In the genomic region with DNA sequence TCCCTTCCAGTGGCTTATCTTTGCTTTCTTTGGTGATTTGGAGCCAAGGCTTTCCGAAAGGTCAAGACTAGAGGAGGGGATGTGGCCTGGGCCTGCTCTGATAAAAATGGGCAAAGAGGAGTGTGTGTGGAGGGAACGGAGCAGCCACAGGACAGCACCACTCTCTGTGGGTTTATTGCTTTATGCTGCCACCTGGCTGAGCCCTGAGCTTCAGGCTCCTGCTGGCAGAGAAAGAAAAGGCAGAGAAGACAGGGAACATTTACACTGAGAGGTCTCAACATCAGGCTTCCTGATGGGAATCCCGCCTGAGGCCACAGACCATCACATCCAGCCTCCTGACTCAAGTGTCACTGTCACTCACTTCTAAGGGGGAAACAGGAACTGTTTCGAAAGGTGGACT, we compare ENCODE assay signal across 11 cellular contexts. TPM values are rescaled to one million over a fixed set of nuclear protein-coding genes. Genes with fewer than 3 reads are reported as not detected.
A peak's percentile ranks its signal among the peaks of the same experiment; 100 is the strongest.
DNase-seq lines count a peak whose midpoint lies in the region; ATAC-seq and TF ChIP-seq lines count a peak whose summit lies in the region.
"Had no signal": no experiment of that assay in that cellular context is flagged by ENCODE, and none has a peak within 500 bp of the region (broad histone marks: within the 10 kb centered on the region; RNA-seq: fewer than 3 reads in every experiment).

No MANE protein-coding gene starts in this region.

- no peaks in the 10 kb centered on the region for H3K4me1 Mint-ChIP-seq in brain
- H3K4me1 Mint-ChIP-seq in activated naive CD8-positive, alpha-beta T cell treated with anti-CD3 and anti-CD28 coated beads, Interleukin-2, amount 50 U/mL, for 24 hours: no peaks in the 10 kb centered on the region

- DNase-seq in BJ (ENCODE audit: low read depth) (no peak), left kidney (ENCODE audit: low read depth, low spot score) (peak; percentile 57), GOT3 (lab: John Stamatoyannopoulos, UW) (no peak), upper lobe of left lung (no peak)
- no peak for DNase-seq in activated naive CD8-positive, alpha-beta T cell treated with anti-CD3 and anti-CD28 coated beads, Interleukin-2, amount 50 U/mL, for 24 hours

- POLR2A ChIA-PET in BJ (lab: Charles Lee): no interaction called here

- no peak for ATAC-seq in upper lobe of left lung (ENCODE audit: low FRiP score in 2 of 2)
- no peak for ATAC-seq in GM18868 (IDR thresholded peaks at IDR 0.05; ENCODE audit: unreplicated experiment)
- ATAC-seq in activated naive CD8-positive, alpha-beta T cell treated with anti-CD3 and anti-CD28 coated beads, Interleukin-2, amount 50 U/mL, for 24 hours: no peak

- peaks cover 6% of the 10 kb centered on the region for H3K27me3 ChIP-seq in BJ (ENCODE audit: control insufficient read depth, insufficient read depth, low read length)
- no peaks in the 10 kb centered on the region for H3K27me3 ChIP-seq in upper lobe of left lung

- H3K36me3 Mint-ChIP-seq in brain: no peaks in the 10 kb centered on the region
- H3K36me3 Mint-ChIP-seq in activated naive CD8-positive, alpha-beta T cell treated with anti-CD3 and anti-CD28 coated beads, Interleukin-2, amount 50 U/mL, for 24 hours (ENCODE audit: low read depth): no peaks in the 10 kb centered on the region
- H3K36me3 Mint-ChIP-seq: natural killer cell treated with Interleukin-12 subunit alpha and Interleukin-12 subunit beta and Interleukin-15 and Interleukin-18, amount 100 ng/mL, for 72 hours had no signal

- no peak overlapping the region for H3K4me3 Mint-ChIP-seq in brain
- H3K4me3 Mint-ChIP-seq in activated naive CD8-positive, alpha-beta T cell treated with anti-CD3 and anti-CD28 coated beads, Interleukin-2, amount 50 U/mL, for 24 hours: no peak overlapping the region
- H3K4me3 Mint-ChIP-seq: natural killer cell treated with Interleukin-12 subunit alpha and Interleukin-12 subunit beta and Interleukin-15 and Interleukin-18, amount 100 ng/mL, for 72 hours had no signal

- no peak overlapping the region for H3K27ac ChIP-seq in upper lobe of left lung
- H3K27ac ChIP-seq: epithelial cell of prostate had no signal

- H3K4me1 ChIP-seq in upper lobe of left lung: no peaks in the 10 kb centered on the region

- TF ChIP-seq POLR2A in upper lobe of left lung (IDR thresholded peaks at IDR 0.05): no peak

- WGBS in upper lobe of left lung, 2 donors: 26 to 48% methylated on average over 4 of the region's 4 CpGs

- peaks cover 75% of the 10 kb centered on the region for H3K27me3 Mint-ChIP-seq in brain
- peaks cover 37% of the 10 kb centered on the region for H3K27me3 Mint-ChIP-seq in activated naive CD8-positive, alpha-beta T cell treated with anti-CD3 and anti-CD28 coated beads, Interleukin-2, amount 50 U/mL, for 24 hours

- no peak for TF ChIP-seq EP300 in upper lobe of left lung (IDR thresholded peaks at IDR 0.05)

- peak; percentile 32 for TF ChIP-seq CTCF in BJ (IDR thresholded peaks at IDR 0.05; ENCODE audit: insufficient read depth, low read depth, low read length)
- peak; percentile 43 for TF ChIP-seq CTCF in LNCAP (IDR thresholded peaks at IDR 0.05)
- peak; percentile 59 to 69 for TF ChIP-seq CTCF in brain (conservative IDR thresholded peaks at IDR 0.05)
- TF ChIP-seq CTCF in upper lobe of left lung (IDR thresholded peaks at IDR 0.05): peak in 3 of 6 experiments; percentile 7 to 31 (median 12)

- H3K4me3 ChIP-seq in BJ (ENCODE audit: low read depth, low read length) (no peak overlapping the region), upper lobe of left lung (no peak overlapping the region)

- CTCF ChIA-PET in BJ (lab: Yijun Ruan, JAX): interaction anchor here (1.3 to 2.3 kb wide), 5 partner anchors 13 to 250 kb away, joined by 3 to 9 read pairs (median 5); no protein-coding TSS in a partner anchor

- peaks cover 0 to 13% (median 0%) of the 10 kb centered on the region in 5 experiments for H3K9me3 Mint-ChIP-seq in brain
- no peaks in the 10 kb centered on the region for H3K9me3 Mint-ChIP-seq in activated naive CD8-positive, alpha-beta T cell treated with anti-CD3 and anti-CD28 coated beads, Interleukin-2, amount 50 U/mL, for 24 hours
- H3K9me3 Mint-ChIP-seq: natural killer cell treated with Interleukin-12 subunit alpha and Interleukin-12 subunit beta and Interleukin-15 and Interleukin-18, amount 100 ng/mL, for 72 hours had no signal

- no peaks in the 10 kb centered on the region for H3K9me3 ChIP-seq in upper lobe of left lung

- H3K27ac Mint-ChIP-seq in brain: no peak overlapping the region
- H3K27ac Mint-ChIP-seq in activated naive CD8-positive, alpha-beta T cell treated with anti-CD3 and anti-CD28 coated beads, Interleukin-2, amount 50 U/mL, for 24 hours: no peak overlapping the region
- H3K27ac Mint-ChIP-seq: natural killer cell treated with Interleukin-12 subunit alpha and Interleukin-12 subunit beta and Interleukin-15 and Interleukin-18, amount 100 ng/mL, for 72 hours had no signal

- H3K36me3 ChIP-seq in BJ (ENCODE audit: control insufficient read depth, insufficient read depth, low read length) (no peaks in the 10 kb centered on the region), upper lobe of left lung (no peaks in the 10 kb centered on the region)

RNA-seq across cellular contexts. Expression of a gene that starts 9.2 kb away (rescaled TPM):
- polyA plus RNA-seq in BJ (2011; rRNA removed) (not detected in 2 replicates), brain (ENCODE audit: insufficient read depth, low read depth, low replicate concordance) (0.19 TPM)
- not detected in 2 replicates for polyA minus RNA-seq in BJ (2011; rRNA and poly(A)+ RNA removed)
- total RNA-seq in upper lobe of left lung: not detected
- total RNA-seq: Daoy; natural killer cell treated with Interleukin-12 subunit alpha and Interleukin-12 subunit beta and Interleukin-15 and Interleukin-18, amount 100 ng/mL, for 72 hours had no signal
